8 cellular contexts compared by ENCODE assay signal in genomic region chr1:2194898-2195673, GRCh38. TPM values are rescaled to one million over a fixed set of nuclear protein-coding genes. Genes with fewer than 3 reads are reported as not detected.
A peak's percentile ranks its signal among the peaks of the same experiment; 100 is the strongest.
DNase-seq lines count a peak whose midpoint lies in the region; ATAC-seq and TF ChIP-seq lines count a peak whose summit lies in the region.

No MANE protein-coding gene starts in this region.

- DNase-seq in CD14-positive monocyte (ENCODE audit: low spot score) (peak; percentile 80), NCI-H82 (lab: John Stamatoyannopoulos, UW) (peak; percentile 93), mesendoderm (peak; percentile 91)
- DNase-seq in activated CD8-positive, alpha-beta memory T cell treated with anti-CD3 and anti-CD28 coated beads for 4 hours (ENCODE audit: low read depth in 2 of 2) = peak; percentile 64 to 76
- DNase-seq in effector memory CD8-positive, alpha-beta T cell = peak; percentile 85 to 93 (median 87)
- peak; percentile 61 for DNase-seq in stimulated activated CD8-positive, alpha-beta memory T cell treated with anti-CD3 and anti-CD28 coated beads, Interleukin-15, amount 100 ng/mL, for 24 hours (ENCODE audit: low read depth)

- peak overlapping the region; percentile 90 for H3K18ac ChIP-seq in mesendoderm (ENCODE audit: low read length)

- H3K4ac ChIP-seq in mesendoderm (ENCODE audit: low read depth, low read length) = peak overlapping the region; percentile 71

- H3K9ac ChIP-seq in mesendoderm (ENCODE audit: low read length) = peak overlapping the region; percentile 75

- ATAC-seq in GM19372 (IDR thresholded peaks at IDR 0.05; ENCODE audit: low read depth, unreplicated experiment) = peak; percentile 55
- peak; percentile 52 for ATAC-seq in HG03520 (IDR thresholded peaks at IDR 0.05; ENCODE audit: unreplicated experiment)
- ATAC-seq in effector memory CD8-positive, alpha-beta T cell (replicated peaks) = peak; percentile 74

- peak overlapping the region; percentile 88 for H3K56ac ChIP-seq in mesendoderm (ENCODE audit: low read length)

- no peak overlapping the region for H2BK5ac ChIP-seq in mesendoderm (ENCODE audit: low read length)

- no peak overlapping the region for H2BK120ac ChIP-seq in mesendoderm (ENCODE audit: low read depth, low read length)

- no peak overlapping the region for H2AK5ac ChIP-seq in mesendoderm (ENCODE audit: low read length)

- peak; percentile 99 for TF ChIP-seq CTCF in CD14-positive monocyte (IDR thresholded peaks at IDR 0.05)

- intact Hi-C loops in CD14-positive monocyte (cut with micrococcal nuclease) = loop anchor here (1.0 to 10.0 kb wide), 7 partner anchors 62 to 392 kb away; partner anchors contain the start of gene PRXL2B (in 1 of the 2)

- H3K27me3 ChIP-seq in mesendoderm (ENCODE audit: insufficient read depth, low read length, poor library complexity) = no peaks in the 10 kb centered on the region

- peaks cover 7% of the 10 kb centered on the region for H3K79me1 ChIP-seq in mesendoderm (ENCODE audit: low read length)

- H3K27ac ChIP-seq in mesendoderm (ENCODE audit: low read depth, low read length) = peak overlapping the region; percentile 84

- no peaks in the 10 kb centered on the region for H3K36me3 ChIP-seq in mesendoderm (ENCODE audit: control insufficient read depth, insufficient read depth, low read length)

- peaks cover 3 to 6% of the 10 kb centered on the region in 2 donors for H3K36me3 Mint-ChIP-seq in CD14-positive monocyte
- H3K36me3 Mint-ChIP-seq in effector memory CD8-positive, alpha-beta T cell (ENCODE audit: insufficient read depth) = peaks cover 18% of the 10 kb centered on the region

- peak overlapping the region; percentile 76 to 95 (median 90) for H3K27ac Mint-ChIP-seq in CD14-positive monocyte
- peak overlapping the region; percentile 95 for H3K27ac Mint-ChIP-seq in effector memory CD8-positive, alpha-beta T cell

- H3K4me1 Mint-ChIP-seq in CD14-positive monocyte = peaks cover 28% of the 10 kb centered on the region
- peaks cover 11 to 27% of the 10 kb centered on the region in 2 donors for H3K4me1 Mint-ChIP-seq in effector memory CD8-positive, alpha-beta T cell (ENCODE audit: low read depth in 2 of 2)

- no peaks in the 10 kb centered on the region for H3K9me3 Mint-ChIP-seq in CD14-positive monocyte
- H3K9me3 Mint-ChIP-seq in effector memory CD8-positive, alpha-beta T cell = no peaks in the 10 kb centered on the region

- H4K8ac ChIP-seq in mesendoderm (ENCODE audit: low read depth, low read length) = no peak overlapping the region

- peak overlapping the region; percentile 70 for H3K4me2 ChIP-seq in mesendoderm (ENCODE audit: low read length)

- no peak overlapping the region for H3K23ac ChIP-seq in mesendoderm (ENCODE audit: low read length)

- WGBS in mesendoderm (ENCODE audit: extremely low coverage, insufficient coverage, low lambda C conversion rate) = no CpG with 5 or more reads among the region's 35 CpGs

- H3K4me3 ChIP-seq in mesendoderm (ENCODE audit: low read length) = no peak overlapping the region

- H3K27me3 Mint-ChIP-seq in CD14-positive monocyte (ENCODE audit: low read depth in 3 of 3) = peaks cover 0 to 3% (median 1%) of the 10 kb centered on the region in 3 donors
- H3K27me3 Mint-ChIP-seq in effector memory CD8-positive, alpha-beta T cell = no peaks in the 10 kb centered on the region

- H4K5ac ChIP-seq in mesendoderm (ENCODE audit: low read length) = no peak overlapping the region

- H3K79me2 ChIP-seq in mesendoderm (ENCODE audit: control insufficient read depth, insufficient read depth, low read length) = peaks cover 12% of the 10 kb centered on the region

- no peak overlapping the region for H2BK15ac ChIP-seq in mesendoderm (replicated peaks; ENCODE audit: low read depth)

- H3K4me1 ChIP-seq in mesendoderm (ENCODE audit: control insufficient read depth, low read depth, low read length) = peaks cover 1% of the 10 kb centered on the region

- H3K4me3 Mint-ChIP-seq in CD14-positive monocyte = peak overlapping the region; percentile 78 to 84
- H3K4me3 Mint-ChIP-seq in effector memory CD8-positive, alpha-beta T cell = peak overlapping the region; percentile 83 to 86

RNA-seq across cellular contexts. Expression of gene FAAP20, which starts 0.5 kb away (rescaled TPM):
- 10 to 100 TPM; 35.1 to 49.3 TPM for polyA plus RNA-seq in CD14-positive monocyte
- 85.8 TPM for polyA plus RNA-seq in mesendoderm (2013, experiment 1 of 2)
- 84.4 TPM for polyA plus RNA-seq in mesendoderm (2013, experiment 2 of 2)

RNA-seq across cellular contexts. Expression of gene SKI, which starts 33.0 kb away (rescaled TPM):
- polyA plus RNA-seq in CD14-positive monocyte = under 1 TPM; 0.20 to 0.25 TPM
- 48.1 TPM for polyA plus RNA-seq in mesendoderm (2013, experiment 1 of 2)
- 51.1 TPM for polyA plus RNA-seq in mesendoderm (2013, experiment 2 of 2)
